Comparison of ENCODE assay signal across 8 cellular contexts in the genomic region with DNA sequence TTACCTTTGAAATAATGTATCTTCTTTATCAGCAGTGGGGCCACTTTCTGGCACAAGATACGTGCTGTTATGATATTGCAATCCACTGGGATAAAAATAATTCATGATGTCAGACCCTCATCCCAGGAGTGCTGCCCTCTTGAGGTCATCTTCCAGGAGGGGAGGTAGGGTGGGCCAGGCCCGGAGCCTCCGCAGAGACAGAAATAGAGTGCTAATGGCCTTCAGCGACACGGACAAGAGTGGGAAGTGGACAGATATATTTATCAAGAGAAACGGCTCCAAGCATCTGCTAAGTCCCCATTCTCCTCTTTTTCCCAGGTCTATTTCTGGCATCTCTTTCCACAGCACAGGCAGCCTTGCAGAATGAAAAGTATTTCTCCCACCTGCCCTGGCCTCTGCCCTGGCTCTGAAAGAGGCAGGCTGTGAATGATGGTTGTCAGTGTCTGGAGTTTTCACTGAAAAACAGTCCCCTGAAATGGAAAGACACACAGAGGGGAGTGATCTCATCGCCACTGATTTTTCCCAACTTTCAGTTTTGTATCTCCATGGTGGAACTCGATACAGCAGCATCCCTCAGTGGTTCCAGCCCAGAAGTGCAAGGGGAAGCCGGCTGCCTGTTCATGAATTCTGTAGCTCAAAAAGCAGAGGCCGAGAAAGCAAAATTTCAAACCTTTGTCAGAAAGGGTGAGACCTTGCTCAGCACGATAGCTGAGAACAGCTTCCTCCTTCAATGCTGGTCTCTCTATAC.
DNase-seq lines count a peak whose midpoint lies in the region; ATAC-seq and TF ChIP-seq lines count a peak whose summit lies in the region.

No MANE protein-coding gene starts in this region.

- ATAC-seq in GM18909 (IDR thresholded peaks at IDR 0.05; ENCODE audit: poor library complexity, unreplicated experiment) (no peak), HG02571 (IDR thresholded peaks at IDR 0.05; ENCODE audit: unreplicated experiment) (no peak)

- H2AK5ac ChIP-seq in mesendoderm (ENCODE audit: low read length) = no peak overlapping the region

- no peak overlapping the region for H2BK120ac ChIP-seq in mesendoderm (ENCODE audit: low read depth, low read length)

- H3K27me3 ChIP-seq in mesendoderm (ENCODE audit: insufficient read depth, low read length, poor library complexity) = no peaks in the 10 kb centered on the region

- no peak overlapping the region for H2BK15ac ChIP-seq in mesendoderm (replicated peaks; ENCODE audit: low read depth)

- no peaks in the 10 kb centered on the region for H3K4me1 ChIP-seq in mesendoderm (ENCODE audit: control insufficient read depth, low read depth, low read length)

- no peak overlapping the region for H3K4me2 ChIP-seq in mesendoderm (ENCODE audit: low read length)

- no peak overlapping the region for H4K8ac ChIP-seq in mesendoderm (ENCODE audit: low read depth, low read length)

- no peak overlapping the region for H3K56ac ChIP-seq in mesendoderm (ENCODE audit: low read length)

- H3K23ac ChIP-seq in mesendoderm (ENCODE audit: low read length) = no peak overlapping the region

- H3K4ac ChIP-seq in mesendoderm (ENCODE audit: low read depth, low read length) = no peak overlapping the region

- H2BK5ac ChIP-seq in mesendoderm (ENCODE audit: low read length) = no peak overlapping the region

- no peak for TF ChIP-seq CTCF in lower leg skin (IDR thresholded peaks at IDR 0.05)

- DNase-seq in A172 (ENCODE audit: low spot score) (peak; percentile 52), NCI-H1436 treated with DMSO at 0.1 percent for 48 hours (lab: John Stamatoyannopoulos, UW) (peak; percentile 3), cerebellum (ENCODE audit: low spot score) (peak; percentile 83), mesendoderm (peak; percentile 51), lower leg skin (ENCODE audit: low spot score in 2 of 2) (no peak)
- DNase-seq in activated CD4-positive, alpha-beta T cell treated with anti-CD3 and anti-CD28 coated beads, Interleukin-2, amount 50 U/mL, for 1 hour = no peak

- no peak for TF ChIP-seq POLR2A in lower leg skin (IDR thresholded peaks at IDR 0.05)

- H3K79me2 ChIP-seq in mesendoderm (ENCODE audit: control insufficient read depth, insufficient read depth, low read length) = no peaks in the 10 kb centered on the region

- no peaks in the 10 kb centered on the region for H3K36me3 ChIP-seq in mesendoderm (ENCODE audit: control insufficient read depth, insufficient read depth, low read length)

- H3K27ac ChIP-seq in mesendoderm (ENCODE audit: low read depth, low read length) = no peak overlapping the region

- intact Hi-C loops in lower leg skin (cut with DNase I; ENCODE audit: low total_unique reads) = no loop called here

- H3K4me3 ChIP-seq in mesendoderm (ENCODE audit: low read length) (no peak overlapping the region), lower leg skin (ENCODE audit: low read depth, poor library complexity, severe bottlenecking) (no peak overlapping the region)

- WGBS in mesendoderm (ENCODE audit: extremely low coverage, insufficient coverage, low lambda C conversion rate) = no CpG with 5 or more reads among the region's 11 CpGs
- WGBS in lower leg skin, 2 donors = 40 to 44% methylated on average over 11 of the region's 11 CpGs

- H4K5ac ChIP-seq in mesendoderm (ENCODE audit: low read length) = no peak overlapping the region

- no peaks in the 10 kb centered on the region for H3K79me1 ChIP-seq in mesendoderm (ENCODE audit: low read length)

- no peak overlapping the region for H3K18ac ChIP-seq in mesendoderm (ENCODE audit: low read length)

- no peak overlapping the region for H3K9ac ChIP-seq in mesendoderm (ENCODE audit: low read length)

Comparison
In these comparisons a context has a peak if more than half of its experiments do, and no peak if none do; other contexts are left out.
1. DNase-seq: peak in A172 (single experiment), NCI-H1436 treated with DMSO at 0.1 percent for 48 hours (single experiment), cerebellum (single experiment) and mesendoderm (single experiment); none in lower leg skin (0 of 2) and activated CD4-positive, alpha-beta T cell treated with anti-CD3 and anti-CD28 coated beads, Interleukin-2, amount 50 U/mL, for 1 hour (single experiment).